In genomic region chr2:241637233-241638062, GRCh38 we compare ENCODE assay signal across 1 cellular context.
A peak's percentile ranks its signal among the peaks of the same experiment; 100 is the strongest.
TF ChIP-seq lines count a peak whose summit lies in the region.

Gene ATG4B (plus strand): TSS chr2:241637693. CDS start chr2:241637715, 22 bp downstream.

TF ChIP-seq in WTC11, 78 proteins besides CTCF, POLR2A, EP300 and RAD21 (continued from another document and continues in another):
- no peak for TF ChIP-seq ZNF532 (CRISPR knock-in tag; IDR thresholded peaks at IDR 0.05; ENCODE audit: borderline replicate concordance)
- peak; percentile 73 for TF ChIP-seq SP1 (CRISPR knock-in tag; conservative IDR thresholded peaks at IDR 0.05)
- 0 out of 2 replicates have a peak, but pooled peaks have one; percentile 10 for TF ChIP-seq TP53 (CRISPR knock-in tag; IDR thresholded peaks at IDR 0.05)
- peak; percentile 86 for TF ChIP-seq MYBL2 (CRISPR knock-in tag; IDR thresholded peaks at IDR 0.05)
- TF ChIP-seq SMAD4 (CRISPR knock-in tag; IDR thresholded peaks at IDR 0.05), result no peak
- TF ChIP-seq PRDM15 (CRISPR knock-in tag; IDR thresholded peaks at IDR 0.05), result no peak
- TF ChIP-seq TCF7 (CRISPR knock-in tag; IDR thresholded peaks at IDR 0.05; ENCODE audit: low read depth), result no peak
- 0 out of 2 replicates have a peak, but pooled peaks have one; percentile 64 for TF ChIP-seq E2F5 (CRISPR knock-in tag; IDR thresholded peaks at IDR 0.05)
- TF ChIP-seq ETV6 (CRISPR knock-in tag; IDR thresholded peaks at IDR 0.05), result 0 out of 2 replicates have a peak, but pooled peaks have one; percentile 33
- TF ChIP-seq ZNF138 (CRISPR knock-in tag; conservative IDR thresholded peaks at IDR 0.05), result no peak
- 0 out of 2 replicates have a peak, but pooled peaks have one; percentile 59 for TF ChIP-seq ARID4B (CRISPR knock-in tag; IDR thresholded peaks at IDR 0.05; ENCODE audit: borderline replicate concordance)
- TF ChIP-seq ATF6 (CRISPR knock-in tag; IDR thresholded peaks at IDR 0.05), result no peak
- no peak for TF ChIP-seq PREB (CRISPR knock-in tag; IDR thresholded peaks at IDR 0.05; ENCODE audit: borderline replicate concordance)
- 0 out of 2 replicates have a peak, but pooled peaks have one; percentile 66 for TF ChIP-seq CREB1 (CRISPR knock-in tag; IDR thresholded peaks at IDR 0.05)
- TF ChIP-seq PRRX2 (CRISPR knock-in tag; IDR thresholded peaks at IDR 0.05), result no peak
- TF ChIP-seq KAT7 (CRISPR knock-in tag; IDR thresholded peaks at IDR 0.05; ENCODE audit: borderline replicate concordance), result no peak
- 0 out of 2 replicates have a peak, but pooled peaks have one; percentile 48 for TF ChIP-seq MAX (CRISPR knock-in tag; IDR thresholded peaks at IDR 0.05)
- TF ChIP-seq IRF1 (CRISPR knock-in tag; IDR thresholded peaks at IDR 0.05), result no peak
- TF ChIP-seq GABPB1 (CRISPR knock-in tag; IDR thresholded peaks at IDR 0.05), result peak; percentile 74
- TF ChIP-seq ZNF121 (CRISPR knock-in tag; IDR thresholded peaks at IDR 0.05), result no peak
- peak; percentile 96 for TF ChIP-seq CREM (CRISPR knock-in tag; IDR thresholded peaks at IDR 0.05)
- TF ChIP-seq ZNF512 (CRISPR knock-in tag; IDR thresholded peaks at IDR 0.05; ENCODE audit: borderline replicate concordance), result no peak
- no peak for TF ChIP-seq ESRRA (CRISPR knock-in tag; IDR thresholded peaks at IDR 0.05; ENCODE audit: borderline replicate concordance)
- TF ChIP-seq FOXP1 (CRISPR knock-in tag; IDR thresholded peaks at IDR 0.05; ENCODE audit: borderline replicate concordance), result peak; percentile 79
- TF ChIP-seq AR (CRISPR knock-in tag; IDR thresholded peaks at IDR 0.05), result no peak
- TF ChIP-seq ZNF416 (CRISPR knock-in tag; IDR thresholded peaks at IDR 0.05), result no peak
- TF ChIP-seq HMGXB4 (CRISPR knock-in tag; IDR thresholded peaks at IDR 0.05), result peak; percentile 71; the same call in 1 of the 2 replicates
